8 cellular contexts compared by ENCODE assay signal in genomic region chr2:98607741-98608117, GRCh38. TPM values are rescaled to one million over a fixed set of nuclear protein-coding genes. Genes with fewer than 3 reads are reported as not detected.
DNase-seq lines count a peak whose midpoint lies in the region; ATAC-seq and TF ChIP-seq lines count a peak whose summit lies in the region.

No MANE protein-coding gene starts in this region.

- peaks cover 27% of the 10 kb centered on the region for H3K4me1 ChIP-seq in testis

- peaks cover 27% of the 10 kb centered on the region for H3K36me3 Mint-ChIP-seq in brain

- peak overlapping the region; percentile 95 to 96 for H3K4me3 ChIP-seq in testis

- H3K36me3 ChIP-seq in testis (ENCODE audit: low read depth, missing control alignments), result no peaks in the 10 kb centered on the region

- ATAC-seq in left lobe of liver (peak; percentile 62), GM21423 (IDR thresholded peaks at IDR 0.05; ENCODE audit: unreplicated experiment) (no peak)

- H3K4me3 Mint-ChIP-seq in brain, result peak overlapping the region; percentile 87 to 94 (median 92)

- H3K27me3 ChIP-seq in testis, result no peaks in the 10 kb centered on the region

- 0% methylated on average over 7 of the region's 7 CpGs for WGBS in testis, 2 donors

- peak overlapping the region; percentile 90 to 99 (median 97) for H3K27ac Mint-ChIP-seq in brain

- intact Hi-C loops in testis (cut with DNase I; ENCODE audit: low total_unique reads), result no loop called here

- TF ChIP-seq POLR2A in testis (IDR thresholded peaks at IDR 0.05), result no peak

- no peaks in the 10 kb centered on the region for H3K9me3 Mint-ChIP-seq in brain

- no peaks in the 10 kb centered on the region for H3K9me3 ChIP-seq in testis

- no peaks in the 10 kb centered on the region for H3K27me3 Mint-ChIP-seq in brain

- no peak for TF ChIP-seq CTCF in brain (conservative IDR thresholded peaks at IDR 0.05)
- no peak for TF ChIP-seq CTCF in testis (IDR thresholded peaks at IDR 0.05)

- peak; percentile 23 for DNase-seq in AG08396 (ENCODE audit: low spot score)
- DNase-seq in HS-5 (ENCODE audit: low read depth), result peak; percentile 38
- DNase-seq in left lobe of liver (ENCODE audit: low spot score), result no peak
- DNase-seq in testis, result no peak
- no peak for DNase-seq in GOT3 (lab: John Stamatoyannopoulos, UW)
- DNase-seq in Ammon's horn (ENCODE audit: low spot score), result no peak

- H3K27ac ChIP-seq in testis, result peak overlapping the region; percentile 78 to 96

- peaks cover 64% of the 10 kb centered on the region for H3K4me1 Mint-ChIP-seq in brain

RNA-seq across cellular contexts. Expression of gene COA5, which starts 0.6 kb away (rescaled TPM):
- polyA plus RNA-seq in brain (ENCODE audit: insufficient read depth, low read depth, low replicate concordance) (28.3 TPM), testis (ENCODE audit: insufficient read depth, low read depth, low replicate concordance) (65.9 TPM)
- total RNA-seq in left lobe of liver (21.2 TPM), testis (10 to 100 TPM; 40.5 to 47.7 TPM)

RNA-seq across cellular contexts. Expression of gene UNC50, which starts 0.7 kb away (rescaled TPM):
- polyA plus RNA-seq in brain (ENCODE audit: insufficient read depth, low read depth, low replicate concordance) (28.5 TPM), testis (ENCODE audit: insufficient read depth, low read depth, low replicate concordance) (102 TPM)
- total RNA-seq in left lobe of liver (18.3 TPM), testis (10 to 100 TPM; 60.4 to 60.8 TPM)

Comparison
In these comparisons a context has a peak if more than half of its experiments do, and no peak if none do; other contexts are left out.
1. DNase-seq: peak in AG08396 (single experiment) and HS-5 (single experiment); none in left lobe of liver (single experiment), testis (single experiment), GOT3 (single experiment) and Ammon's horn (single experiment).